Comparison of ENCODE assay signal across 6 cellular contexts in the genomic region with DNA sequence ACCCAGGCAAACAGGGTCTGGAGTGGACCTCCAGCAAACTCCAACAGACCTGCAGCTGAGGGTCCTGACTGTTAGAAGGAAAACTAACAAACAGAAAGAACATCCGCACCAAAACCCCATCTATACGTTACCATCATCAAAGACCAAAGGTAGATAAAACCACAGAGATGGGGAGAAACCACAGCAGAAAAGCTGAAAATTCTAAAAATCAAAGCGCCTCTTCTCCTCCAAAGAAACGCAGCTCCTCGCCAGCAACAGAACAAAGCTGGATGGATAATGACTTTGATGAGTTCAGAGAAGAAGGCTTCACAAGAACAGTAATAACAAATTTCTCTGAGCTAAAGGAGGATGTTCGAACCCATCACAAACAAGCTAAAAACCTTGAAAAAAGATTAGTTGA.
DNase-seq lines count a peak whose midpoint lies in the region; ATAC-seq and TF ChIP-seq lines count a peak whose summit lies in the region.
"Not testable (repeated sequence)": the region's sequence is repeated elsewhere in the genome, so short reads cannot be mapped to it uniquely, and the experiment has no call there.

No MANE protein-coding gene starts in this region.

- not testable (repeated sequence) for H3K36me3 Mint-ChIP-seq in CD4-positive, alpha-beta T cell (ENCODE audit: low read depth); naive thymus-derived CD4-positive, alpha-beta T cell
- H3K36me3 Mint-ChIP-seq in naive thymus-derived CD8-positive, alpha-beta T cell = peaks cover 0 to 12% (median 3%) of the 10 kb centered on the region in 3 donors

- H3K9ac ChIP-seq in DND-41 (ENCODE audit: low read depth, low read length) = not testable (repeated sequence)

- H3K79me2 ChIP-seq in DND-41 (ENCODE audit: insufficient read depth, low read length) = not testable (repeated sequence)

- intact Hi-C loops in CD4-positive, alpha-beta T cell (cut with DNase I, micrococcal nuclease); naive thymus-derived CD4-positive, alpha-beta T cell (cut with micrococcal nuclease): not testable (repeated sequence)

- not testable (repeated sequence) for H2AFZ ChIP-seq in DND-41 (ENCODE audit: low read depth, low read length)

- not testable (repeated sequence) for H4K20me1 ChIP-seq in DND-41 (ENCODE audit: insufficient read depth, low read length)

- 0 out of 2 replicates have a peak, but pooled peaks cover 11% of the 10 kb centered on the region for H3K36me3 ChIP-seq in DND-41 (ENCODE audit: insufficient read depth, low read length)
- not testable (repeated sequence) for H3K36me3 ChIP-seq in KOPT-K1 (ENCODE audit: insufficient read depth, low read length); naive thymus-derived CD4-positive, alpha-beta T cell (ENCODE audit: control insufficient read depth in 2 of 3, insufficient read depth in 3 of 3, low read length in 3 of 3)

- POLR2A ChIA-PET in CD4-positive, alpha-beta T cell (lab: Charles Lee); naive thymus-derived CD4-positive, alpha-beta T cell (lab: Charles Lee); naive thymus-derived CD8-positive, alpha-beta T cell (lab: Charles Lee): not testable (repeated sequence)

- peaks cover 37% of the 10 kb centered on the region for H3K4me1 ChIP-seq in DND-41 (ENCODE audit: insufficient read depth, low read length)
- H3K4me1 ChIP-seq in naive thymus-derived CD4-positive, alpha-beta T cell (ENCODE audit: control insufficient read depth in 2 of 2, insufficient read depth in 2 of 2, low read length in 2 of 2) = not testable (repeated sequence)

- not testable (repeated sequence) for H3K4me3 ChIP-seq in DND-41 (ENCODE audit: low read depth in 1 of 2, low read length in 2 of 2); Jurkat, Clone E6-1 (ENCODE audit: low read length); naive thymus-derived CD4-positive, alpha-beta T cell (ENCODE audit: low read length)

- CTCF ChIA-PET in CD4-positive, alpha-beta T cell (lab: Charles Lee); naive thymus-derived CD4-positive, alpha-beta T cell (lab: Charles Lee): not testable (repeated sequence)

- ATAC-seq in CD4-positive, alpha-beta T cell (ENCODE audit: poor library complexity); DND-41 (ENCODE audit: insufficient read depth, low read depth); naive thymus-derived CD4-positive, alpha-beta T cell; naive thymus-derived CD8-positive, alpha-beta T cell: not testable (repeated sequence)

- H3K27me3 ChIP-seq in CD4-positive, alpha-beta T cell (ENCODE audit: control insufficient read depth, insufficient read depth, low read length); DND-41 (ENCODE audit: insufficient read depth, low read length, poor library complexity); naive thymus-derived CD4-positive, alpha-beta T cell (ENCODE audit: control insufficient read depth in 2 of 2, insufficient read depth in 2 of 2, low read length in 2 of 2): not testable (repeated sequence)

- TF ChIP-seq CTCF in CD4-positive, alpha-beta T cell (IDR thresholded peaks at IDR 0.05); DND-41 (IDR thresholded peaks at IDR 0.05; ENCODE audit: borderline replicate concordance, extremely low read depth, low read length, poor library complexity, severe bottlenecking): not testable (repeated sequence)

- H3K4me2 ChIP-seq in DND-41 (ENCODE audit: insufficient read depth, low read length) = not testable (repeated sequence)

- peak overlapping the region; percentile 47 for H3K4me3 Mint-ChIP-seq in CD4-positive, alpha-beta T cell
- peak overlapping the region in 6 of 10 donors; percentile 1 to 67 (median 16) for H3K4me3 Mint-ChIP-seq in naive thymus-derived CD4-positive, alpha-beta T cell
- H3K4me3 Mint-ChIP-seq in naive thymus-derived CD8-positive, alpha-beta T cell = peak overlapping the region in 6 of 10 donors; percentile 7 to 48 (median 28)

- peaks cover 18% of the 10 kb centered on the region for H3K4me1 Mint-ChIP-seq in CD4-positive, alpha-beta T cell (ENCODE audit: low read depth)
- H3K4me1 Mint-ChIP-seq in naive thymus-derived CD4-positive, alpha-beta T cell = peaks cover 0 to 22% (median 6%) of the 10 kb centered on the region in 7 donors
- H3K4me1 Mint-ChIP-seq in naive thymus-derived CD8-positive, alpha-beta T cell = peaks cover 5 to 17% (median 10%) of the 10 kb centered on the region in 4 donors

- H3K9me3 ChIP-seq in CD4-positive, alpha-beta T cell (ENCODE audit: control insufficient read depth, low read length); naive thymus-derived CD4-positive, alpha-beta T cell (ENCODE audit: control insufficient read depth in 2 of 3, low read length in 3 of 3): not testable (repeated sequence)
- H3K9me3 ChIP-seq in DND-41 (ENCODE audit: insufficient read depth, low read length, severe bottlenecking) (peaks cover 14% of the 10 kb centered on the region), KOPT-K1 (ENCODE audit: insufficient read depth, low read length, poor library complexity, severe bottlenecking) (peaks cover 75% of the 10 kb centered on the region)

- H3K9me3 Mint-ChIP-seq in CD4-positive, alpha-beta T cell = not testable (repeated sequence)
- peaks cover 0 to 30% (median 7%) of the 10 kb centered on the region in 11 donors for H3K9me3 Mint-ChIP-seq in naive thymus-derived CD4-positive, alpha-beta T cell
- H3K9me3 Mint-ChIP-seq in naive thymus-derived CD8-positive, alpha-beta T cell = peaks cover 0 to 16% (median 10%) of the 10 kb centered on the region in 9 donors

- not testable (repeated sequence) for H3K27ac ChIP-seq in CD4-positive, alpha-beta T cell (ENCODE audit: low read depth, low read length); naive thymus-derived CD4-positive, alpha-beta T cell (ENCODE audit: low read depth, low read length)
- H3K27ac ChIP-seq in DND-41 (ENCODE audit: low read length) = peak overlapping the region; percentile 50
- peak overlapping the region; percentile 47 for H3K27ac ChIP-seq in KOPT-K1 (ENCODE audit: low read depth, low read length, poor library complexity, severe bottlenecking)

- H3K27ac Mint-ChIP-seq in CD4-positive, alpha-beta T cell = peak overlapping the region; percentile 66
- H3K27ac Mint-ChIP-seq in naive thymus-derived CD4-positive, alpha-beta T cell = peak overlapping the region in 3 of 9 donors; percentile 2 to 14 (median 9)
- H3K27ac Mint-ChIP-seq in naive thymus-derived CD8-positive, alpha-beta T cell = peak overlapping the region in 1 of 10 donors; percentile 61

- H3K27me3 Mint-ChIP-seq in CD4-positive, alpha-beta T cell; naive thymus-derived CD4-positive, alpha-beta T cell; naive thymus-derived CD8-positive, alpha-beta T cell: not testable (repeated sequence)

- DNase-seq in CD4-positive, alpha-beta T cell; naive thymus-derived CD8-positive, alpha-beta T cell: not testable (repeated sequence)
- peak; percentile 58 for DNase-seq in DND-41
- DNase-seq in Jurkat, Clone E6-1 (ENCODE audit: low read depth, low spot score) = peak; percentile 78
- DNase-seq in naive thymus-derived CD4-positive, alpha-beta T cell = peak in 2 of 9 donors; percentile 12 to 14
